In genomic region chr10:117004627-117005453, GRCh38 we compare ENCODE assay signal across 1 cellular context.
TF ChIP-seq lines count a peak whose summit lies in the region.

TSS of gene SHTN1 (minus strand) at chr10:117005187. CDS start at chr10:117005079, 108 bp downstream.

TF ChIP-seq in HepG2, 621 proteins besides CTCF, POLR2A, EP300 and RAD21 (continued from another document and continues in another):
- 0 out of 2 replicates have a peak, but pooled peaks have one; percentile 31 for TF ChIP-seq ZNF704 (CRISPR knock-in tag; IDR thresholded peaks at IDR 0.05; ENCODE audit: borderline replicate concordance)
- no peak for TF ChIP-seq HNF1B (CRISPR knock-in tag; IDR thresholded peaks at IDR 0.05)
- no peak for TF ChIP-seq MTA3 (CRISPR knock-in tag; IDR thresholded peaks at IDR 0.05)
- peak; percentile 65; the same call in 1 of the 2 replicates for TF ChIP-seq KAT8 (CRISPR knock-in tag; IDR thresholded peaks at IDR 0.05)
- TF ChIP-seq PRDM15 (CRISPR knock-in tag; IDR thresholded peaks at IDR 0.05): no peak
- 0 out of 2 replicates have a peak, but pooled peaks have one; percentile 28 for TF ChIP-seq TARDBP (CRISPR knock-in tag; IDR thresholded peaks at IDR 0.05)
- TF ChIP-seq ZFP1 (CRISPR knock-in tag; IDR thresholded peaks at IDR 0.05): no peak
- no peak for TF ChIP-seq KLF9 (CRISPR knock-in tag; IDR thresholded peaks at IDR 0.05; ENCODE audit: low read depth)
- 0 out of 2 replicates have a peak, but pooled peaks have one; percentile 8 for TF ChIP-seq ZNF691 (CRISPR knock-in tag; IDR thresholded peaks at IDR 0.05; ENCODE audit: borderline replicate concordance, low read depth)
- no peak for TF ChIP-seq TSC22D2 (CRISPR knock-in tag; IDR thresholded peaks at IDR 0.05; ENCODE audit: borderline replicate concordance)
- peak; percentile 86 for TF ChIP-seq ARID4A (CRISPR knock-in tag; IDR thresholded peaks at IDR 0.05; ENCODE audit: borderline replicate concordance)
- 0 out of 2 replicates have a peak, but pooled peaks have one; percentile 32 for TF ChIP-seq KDM2A (CRISPR knock-in tag; IDR thresholded peaks at IDR 0.05; ENCODE audit: borderline replicate concordance, low read depth)
- peak; percentile 44; the same call in 1 of the 2 replicates for TF ChIP-seq ZNF784 (CRISPR knock-in tag; IDR thresholded peaks at IDR 0.05; ENCODE audit: borderline replicate concordance)
- TF ChIP-seq KLF13 (CRISPR knock-in tag; IDR thresholded peaks at IDR 0.05): peak; percentile 34; the same call in 1 of the 2 replicates
- 0 out of 2 replicates have a peak, but pooled peaks have one; percentile 3 for TF ChIP-seq RXRA (CRISPR knock-in tag; IDR thresholded peaks at IDR 0.05)
- TF ChIP-seq GATAD1 (CRISPR knock-in tag; IDR thresholded peaks at IDR 0.05): peak; percentile 19; the same call in 1 of the 2 replicates
- TF ChIP-seq ARID5B (CRISPR knock-in tag; IDR thresholded peaks at IDR 0.05): 0 out of 2 replicates have a peak, but pooled peaks have one; percentile 8
- no peak; the same call in 1 of the 2 replicates for TF ChIP-seq STAT6 (CRISPR knock-in tag; IDR thresholded peaks at IDR 0.05; ENCODE audit: borderline replicate concordance)
- TF ChIP-seq SMC3 (IDR thresholded peaks at IDR 0.05; ENCODE audit: low read length): no peak
- TF ChIP-seq KDM5A (IDR thresholded peaks at IDR 0.05; ENCODE audit: borderline replicate concordance, low read length): no peak
- TF ChIP-seq ELK4 (CRISPR knock-in tag; IDR thresholded peaks at IDR 0.05; ENCODE audit: borderline replicate concordance): no peak
- TF ChIP-seq HNRNPK (IDR thresholded peaks at IDR 0.05; ENCODE audit: low read depth, low read length, poor library complexity, severe bottlenecking): peak; percentile 15
- TF ChIP-seq HOXA3 (CRISPR knock-in tag; IDR thresholded peaks at IDR 0.05): peak; percentile 33
- TF ChIP-seq ZNF253 (CRISPR knock-in tag; IDR thresholded peaks at IDR 0.05; ENCODE audit: borderline replicate concordance): no peak; the same call in 1 of the 2 replicates
- TF ChIP-seq SP4 (CRISPR knock-in tag; IDR thresholded peaks at IDR 0.05): no peak; the same call in 1 of the 2 replicates
- 0 out of 2 replicates have a peak, but pooled peaks have one; percentile 19 for TF ChIP-seq HOXD1 (CRISPR knock-in tag; IDR thresholded peaks at IDR 0.05)
- TF ChIP-seq SRSF1 (optimal IDR thresholded peaks at IDR 0.05; ENCODE audit: low read depth, low read length): no peak
- TF ChIP-seq DRAP1 (CRISPR knock-in tag; IDR thresholded peaks at IDR 0.05): no peak
- TF ChIP-seq GPBP1L1 (CRISPR knock-in tag; IDR thresholded peaks at IDR 0.05): no peak
